ENCODE assay signal across 8 cellular contexts in the genomic region with DNA sequence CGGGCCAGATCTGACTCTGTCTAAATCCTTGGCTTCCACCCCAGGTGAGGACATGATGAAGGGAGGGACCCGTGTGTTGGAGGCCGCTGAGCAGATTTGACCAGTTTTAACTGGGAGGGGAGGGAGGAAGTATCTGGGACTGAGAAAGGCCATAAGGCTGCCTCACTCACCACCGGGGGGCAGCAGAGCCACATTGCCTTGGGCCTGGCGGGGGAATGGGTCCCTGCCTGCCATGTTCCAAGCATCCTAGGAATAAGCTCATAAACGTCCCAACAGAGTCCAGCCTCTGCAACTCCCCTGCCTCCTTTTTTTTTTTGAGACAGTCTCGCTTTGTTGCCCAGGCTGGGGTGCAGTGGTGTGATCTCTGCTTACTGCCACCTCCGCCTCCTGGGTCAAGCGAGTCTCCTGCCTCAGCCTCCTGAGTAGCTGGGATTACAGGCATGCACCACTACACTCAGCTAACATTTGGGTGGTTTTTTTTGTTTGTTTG. TPM values are rescaled to one million over a fixed set of nuclear protein-coding genes. Genes with fewer than 3 reads are reported as not detected.
DNase-seq lines count a peak whose midpoint lies in the region; ATAC-seq and TF ChIP-seq lines count a peak whose summit lies in the region.

No MANE protein-coding gene starts in this region.

- no peaks in the 10 kb centered on the region for H3K4me1 ChIP-seq in RWPE2 (ENCODE audit: insufficient read depth, poor library complexity, severe bottlenecking)
- peaks cover 10 to 14% of the 10 kb centered on the region in 2 donors for H3K4me1 ChIP-seq in neuronal stem cell (ENCODE audit: control insufficient read depth in 2 of 2, insufficient read depth in 1 of 2, low read depth in 1 of 2, low read length in 2 of 2)

- H2BK5ac ChIP-seq in neuronal stem cell (ENCODE audit: low read length) = no peak overlapping the region

- no peak overlapping the region for H3K4me2 ChIP-seq in neuronal stem cell (ENCODE audit: insufficient read depth, low read length, poor library complexity, severe bottlenecking)

- no peak overlapping the region for H3K9ac ChIP-seq in neuronal stem cell (ENCODE audit: low read depth, low read length, poor library complexity)

- H3K9me3 ChIP-seq in RWPE2 (ENCODE audit: severe bottlenecking) (no peaks in the 10 kb centered on the region), neuronal stem cell (replicated peaks in 1 of 2; ENCODE audit: control insufficient read depth in 2 of 2, insufficient read depth in 1 of 2, low read depth in 1 of 2, low read length in 2 of 2) (no peaks in the 10 kb centered on the region)

- no peaks in the 10 kb centered on the region for H3K36me3 Mint-ChIP-seq in activated T-helper 2 cell treated with anti-CD3 and anti-CD28 coated beads, Interferon-gamma antibody, Interleukin-2, Interleukin-4, amounts not matched to agents 10 μg/mL and 5 μg/mL and 100 μg/mL, durations not matched to agents 14 hours and 24 hours and 36 hours (ENCODE audit: low read depth)

- H2AK5ac ChIP-seq in neuronal stem cell (ENCODE audit: low read depth, low read length) = no peak overlapping the region

- intact Hi-C loops in activated T-helper 2 cell treated with anti-CD3 and anti-CD28 coated beads, Interferon-gamma antibody, Interleukin-2, Interleukin-4, amounts not matched to agents 10 μg/mL and 5 μg/mL and 100 μg/mL, durations not matched to agents 14 hours and 24 hours and 36 hours (cut with micrococcal nuclease) = loop anchor here (1.0 kb wide), 1 partner anchor 55 kb away; no protein-coding TSS in a partner anchor

- H3K9me3 Mint-ChIP-seq in activated T-helper 2 cell treated with anti-CD3 and anti-CD28 coated beads, Interferon-gamma antibody, Interleukin-2, Interleukin-4, amounts not matched to agents 10 μg/mL and 5 μg/mL and 100 μg/mL, durations not matched to agents 14 hours and 24 hours and 36 hours = no peaks in the 10 kb centered on the region

- no peak overlapping the region for H3K27ac Mint-ChIP-seq in activated T-helper 2 cell treated with anti-CD3 and anti-CD28 coated beads, Interferon-gamma antibody, Interleukin-2, Interleukin-4, amounts not matched to agents 10 μg/mL and 5 μg/mL and 100 μg/mL, durations not matched to agents 14 hours and 24 hours and 36 hours

- peaks cover 13% of the 10 kb centered on the region for H3K4me1 Mint-ChIP-seq in activated T-helper 2 cell treated with anti-CD3 and anti-CD28 coated beads, Interferon-gamma antibody, Interleukin-2, Interleukin-4, amounts not matched to agents 10 μg/mL and 5 μg/mL and 100 μg/mL, durations not matched to agents 14 hours and 24 hours and 36 hours (ENCODE audit: low read depth)

- TF ChIP-seq CTCF in LNCAP (IDR thresholded peaks at IDR 0.05) = peak; percentile 92
- peak; percentile 92 for TF ChIP-seq CTCF in RWPE2 (IDR thresholded peaks at IDR 0.05; ENCODE audit: poor library complexity, severe bottlenecking)
- TF ChIP-seq CTCF in fibroblast of pulmonary artery (IDR thresholded peaks at IDR 0.05; ENCODE audit: low read length, missing control alignments) = peak; percentile 94

- H3K4me3 Mint-ChIP-seq in activated T-helper 2 cell treated with anti-CD3 and anti-CD28 coated beads, Interferon-gamma antibody, Interleukin-2, Interleukin-4, amounts not matched to agents 10 μg/mL and 5 μg/mL and 100 μg/mL, durations not matched to agents 14 hours and 24 hours and 36 hours (ENCODE audit: low read depth) = no peak overlapping the region

- H3K23ac ChIP-seq in neuronal stem cell (ENCODE audit: low read depth, low read length, poor library complexity) = no peak overlapping the region

- WGBS in neuronal stem cell (ENCODE audit: extremely low coverage in 2 of 2, insufficient read length in 2 of 2, insufficient replicate concordance in 1 of 2), 2 donors = no CpG with 5 or more reads among the region's 9 CpGs

- no peak overlapping the region for H2BK15ac ChIP-seq in neuronal stem cell (ENCODE audit: low read length)

- no peak overlapping the region for H3K4ac ChIP-seq in neuronal stem cell (ENCODE audit: low read length)

- no peak overlapping the region for H2BK120ac ChIP-seq in neuronal stem cell (ENCODE audit: low read depth, low read length)

- no peak overlapping the region for H4K8ac ChIP-seq in neuronal stem cell (ENCODE audit: low read depth, low read length)

- H3K4me3 ChIP-seq in RWPE2 (ENCODE audit: severe bottlenecking) (no peak overlapping the region), fibroblast of pulmonary artery (replicated peaks; ENCODE audit: low read depth, low read length) (no peak overlapping the region), neuronal stem cell (ENCODE audit: low read length in 2 of 2) (no peak overlapping the region)

- peak; percentile 77 for ATAC-seq in RWPE2 (ENCODE audit: low read depth)
- ATAC-seq in GM19455 (IDR thresholded peaks at IDR 0.05; ENCODE audit: unreplicated experiment) = no peak

- no peaks in the 10 kb centered on the region for H3K79me1 ChIP-seq in neuronal stem cell (ENCODE audit: low read depth, low read length)

- H3K36me3 ChIP-seq in RWPE2 (ENCODE audit: low read depth) (peaks cover 6% of the 10 kb centered on the region; the same call in 1 of the 2 replicates), neuronal stem cell (replicated peaks in 1 of 2; ENCODE audit: control insufficient read depth in 2 of 2, insufficient read depth in 2 of 2, low read length in 2 of 2) (no peaks in the 10 kb centered on the region)

- H3K27me3 ChIP-seq in RWPE2 (ENCODE audit: insufficient read depth, poor library complexity, severe bottlenecking) (no peaks in the 10 kb centered on the region), neuronal stem cell (ENCODE audit: control insufficient read depth in 3 of 3, insufficient read depth in 3 of 3, low read depth in 1 of 3, low read length in 3 of 3) (peaks cover 0 to 24% (median 15%) of the 10 kb centered on the region in 3 experiments)

- no peak overlapping the region for H3K18ac ChIP-seq in neuronal stem cell (ENCODE audit: low read length)

- peak overlapping the region; percentile 83 for H2AFZ ChIP-seq in neuronal stem cell (ENCODE audit: low read length)

- DNase-seq in DMS53 (lab: John Stamatoyannopoulos, UW) = peak; percentile 91
- DNase-seq in RWPE2 (ENCODE audit: low spot score) = no peak
- peak; percentile 64 for DNase-seq in activated T-helper 2 cell treated with anti-CD3 and anti-CD28 coated beads, Interferon-gamma antibody, Interleukin-2, Interleukin-4, amounts not matched to agents 10 μg/mL and 5 μg/mL and 100 μg/mL, durations not matched to agents 14 hours and 24 hours and 36 hours (ENCODE audit: low spot score)
- DNase-seq in fibroblast of pulmonary artery (ENCODE audit: low read depth) = peak; percentile 83
- DNase-seq in neuronal stem cell (ENCODE audit: low spot score) = peak; percentile 77

- no peaks in the 10 kb centered on the region for H3K27me3 Mint-ChIP-seq in activated T-helper 2 cell treated with anti-CD3 and anti-CD28 coated beads, Interferon-gamma antibody, Interleukin-2, Interleukin-4, amounts not matched to agents 10 μg/mL and 5 μg/mL and 100 μg/mL, durations not matched to agents 14 hours and 24 hours and 36 hours (ENCODE audit: low read depth)

- no peak overlapping the region for H3K14ac ChIP-seq in neuronal stem cell (ENCODE audit: low read length)

- H3K27ac ChIP-seq in RWPE2 (ENCODE audit: poor library complexity, severe bottlenecking) (no peak overlapping the region), neuronal stem cell (replicated peaks; ENCODE audit: low read length) (no peak overlapping the region), temporal lobe (ENCODE audit: low read depth, low read length) (peak overlapping the region; percentile 44)

- no peak overlapping the region for H2BK12ac ChIP-seq in neuronal stem cell (ENCODE audit: low read length)

- no peak overlapping the region for H4K91ac ChIP-seq in neuronal stem cell (ENCODE audit: low read depth, low read length, poor library complexity)

RNA-seq across cellular contexts. Expression of gene MAST3, which starts 15.5 kb away (rescaled TPM):
- 16.6 and 17.2 TPM in 2 replicates for total RNA-seq in activated T-helper 2 cell treated with anti-CD3 and anti-CD28 coated beads, Interferon-gamma antibody, Interleukin-2, Interleukin-4, amounts not matched to agents 10 μg/mL and 5 μg/mL and 100 μg/mL, durations not matched to agents 14 hours and 24 hours and 36 hours
- polyA plus RNA-seq in neuronal stem cell (2013, experiment 1 of 2) = 3.8 TPM
- 4.1 TPM for polyA plus RNA-seq in neuronal stem cell (2013, experiment 2 of 2)
- 7.6 TPM for total RNA-seq in temporal lobe

RNA-seq across cellular contexts. Expression of gene IL12RB1, which starts 26.3 kb away (rescaled TPM):
- total RNA-seq in activated T-helper 2 cell treated with anti-CD3 and anti-CD28 coated beads, Interferon-gamma antibody, Interleukin-2, Interleukin-4, amounts not matched to agents 10 μg/mL and 5 μg/mL and 100 μg/mL, durations not matched to agents 14 hours and 24 hours and 36 hours = 41.4 and 43.3 TPM in 2 replicates
- not detected for polyA plus RNA-seq in neuronal stem cell (2013, experiment 1 of 2)
- polyA plus RNA-seq in neuronal stem cell (2013, experiment 2 of 2) = not detected
- not detected for total RNA-seq in temporal lobe

RNA-seq across cellular contexts. Expression of gene PIK3R2, which starts 39.9 kb away (rescaled TPM):
- total RNA-seq in activated T-helper 2 cell treated with anti-CD3 and anti-CD28 coated beads, Interferon-gamma antibody, Interleukin-2, Interleukin-4, amounts not matched to agents 10 μg/mL and 5 μg/mL and 100 μg/mL, durations not matched to agents 14 hours and 24 hours and 36 hours = 19.4 and 21.4 TPM in 2 replicates
- 52.3 TPM for polyA plus RNA-seq in neuronal stem cell (2013, experiment 1 of 2)
- polyA plus RNA-seq in neuronal stem cell (2013, experiment 2 of 2) = 51.8 TPM
- total RNA-seq in temporal lobe = 62.7 TPM

Comparison
In these comparisons a context has a peak if more than half of its experiments do, and no peak if none do; other contexts are left out.
1. RNA of gene IL12RB1, which starts 26.3 kb away (total RNA-seq): 41.4 to 43.3 TPM in activated T-helper 2 cell treated with anti-CD3 and anti-CD28 coated beads, Interferon-gamma antibody, Interleukin-2, Interleukin-4, amounts not matched to agents 10 μg/mL and 5 μg/mL and 100 μg/mL, durations not matched to agents 14 hours and 24 hours and 36 hours; not detected in temporal lobe (single experiment); every median in the first group is over 10 times any median in the second.
2. Peak in every context shown above with its lines, with median percentiles within 50 percentile points of each other: CTCF ChIP-seq.